In genomic region chr9:109496126-109496707, GRCh38 we compare ENCODE assay signal across 1 cellular context.
TF ChIP-seq lines count a peak whose summit lies in the region.

No MANE protein-coding gene starts in this region.

TF ChIP-seq in liver, 16 proteins besides CTCF, POLR2A, EP300 and RAD21 (continued from another document):
- TF ChIP-seq REST (IDR thresholded peaks at IDR 0.05) (no peak), RXRA (IDR thresholded peaks at IDR 0.05) (no peak), FOXA1 (IDR thresholded peaks at IDR 0.05) (no peak), MAX (IDR thresholded peaks at IDR 0.05) (no peak), FOXA2 (IDR thresholded peaks at IDR 0.05) (no peak), YY1 (IDR thresholded peaks at IDR 0.05) (no peak), JUND (IDR thresholded peaks at IDR 0.05) (no peak), EGR1 (IDR thresholded peaks at IDR 0.05; ENCODE audit: low read depth in 2 of 2) (no peak), GABPA (IDR thresholded peaks at IDR 0.05 in 1 of 2, conservative IDR thresholded peaks at IDR 0.05 in 1 of 2) (no peak), HNF4A (conservative IDR thresholded peaks at IDR 0.05) (no peak), ZBTB33 (IDR thresholded peaks at IDR 0.05) (no peak), HNF4G (IDR thresholded peaks at IDR 0.05) (no peak), NR2F2 (IDR thresholded peaks at IDR 0.05) (no peak)
